18 cellular contexts compared by ENCODE assay signal in the genomic region with DNA sequence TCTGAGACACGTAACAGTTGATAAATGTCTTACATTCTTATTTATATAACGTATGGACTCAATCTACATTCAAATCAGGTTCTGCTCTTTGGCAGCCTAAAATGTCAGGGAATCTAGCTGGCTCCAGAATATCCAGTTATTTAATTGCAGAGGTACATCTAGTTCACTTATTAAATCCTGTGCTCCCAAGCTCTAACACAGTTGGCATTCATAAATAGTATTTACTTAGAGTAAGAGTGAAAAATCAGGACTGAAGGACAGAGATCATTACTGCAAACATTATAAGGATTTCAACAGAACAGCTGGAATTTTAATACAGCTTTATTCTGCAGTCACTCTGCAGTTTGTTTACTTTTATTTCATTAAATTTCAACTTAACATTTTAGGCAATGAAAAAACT. TPM values are rescaled to one million over a fixed set of nuclear protein-coding genes. Genes with fewer than 3 reads are reported as not detected.
"Had no signal": no experiment of that assay in that cellular context is flagged by ENCODE, and none has a peak within 500 bp of the region (broad histone marks: within the 10 kb centered on the region; RNA-seq: fewer than 3 reads in every experiment).

No MANE protein-coding gene starts in this region.

RNA-seq across cellular contexts. Expression of a gene that starts 7.9 kb away (rescaled TPM):
- total RNA-seq: activated naive CD4-positive, alpha-beta T cell treated with anti-CD3 and anti-CD28 coated beads for 36 hours; activated naive CD8-positive, alpha-beta T cell treated with anti-CD3 and anti-CD28 coated beads for 36 hours; activated naive CD8-positive, alpha-beta T cell treated with anti-CD3 and anti-CD28 coated beads, Interleukin-2, amount 10 ng/mL, durations not matched to agents 7 days and 5 days; activated T-cell treated with anti-CD3 and anti-CD28 coated beads, Interleukin-2, amount 50 U/mL, for 4 hours; activated T-cell treated with anti-CD3 and anti-CD28 coated beads, Interleukin-2, amount 50 U/mL, for 72 hours; activated T-helper 1 cell treated with anti-CD3 and anti-CD28 coated beads, Interleukin-12 subunit alpha, Interleukin-12 subunit beta, Interleukin-2, Interleukin-4 antibody, amounts not matched to agents 30 ng/mL and 10 ng/mL and 1 ng/mL, durations not matched to agents 14 hours and 24 hours and 36 hours; activated T-helper 2 cell treated with anti-CD3 and anti-CD28 coated beads, Interferon-gamma antibody, Interleukin-2, Interleukin-4, amounts not matched to agents 10 μg/mL and 5 μg/mL and 100 μg/mL, durations not matched to agents 14 hours and 24 hours and 36 hours; adrenal gland; aorta; ascending aorta; astrocyte; body of pancreas; breast epithelium; bronchial epithelial cell; cardiac muscle cell; cardiac septum; cerebellum; chondrocyte had no signal
